ENCODE assay signal across 11 cellular contexts in the genomic region with DNA sequence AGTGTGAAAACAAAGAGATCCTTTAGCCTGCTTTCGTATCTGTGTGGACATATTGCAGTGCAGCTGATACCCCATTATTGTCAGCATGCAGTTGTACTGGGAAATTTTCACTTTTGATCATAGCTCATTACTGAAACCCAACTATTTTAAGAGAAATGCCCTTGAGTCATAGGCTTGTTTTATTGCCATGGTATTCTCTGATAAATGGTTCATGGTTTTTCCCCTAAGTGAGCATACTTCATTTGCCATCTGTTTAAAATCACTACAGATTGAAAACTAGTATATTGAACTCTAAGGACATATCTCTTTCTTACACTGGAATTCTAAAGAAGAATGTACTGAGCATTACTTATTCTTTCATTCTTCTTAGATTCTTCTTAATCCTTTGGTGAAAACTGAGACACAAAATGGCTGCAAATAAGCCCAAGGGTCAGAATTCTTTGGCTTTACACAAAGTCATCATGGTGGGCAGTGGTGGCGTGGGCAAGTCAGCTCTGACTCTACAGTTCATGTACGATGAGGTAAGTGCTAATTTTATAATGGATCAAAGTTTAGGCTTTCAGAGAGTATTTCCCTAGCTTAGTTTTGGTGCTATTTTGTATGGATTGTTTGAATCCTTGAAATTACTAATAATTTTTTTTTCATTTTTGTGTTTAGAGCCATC.
DNase-seq lines count a peak whose midpoint lies in the region; ATAC-seq and TF ChIP-seq lines count a peak whose summit lies in the region.
"Had no signal": no experiment of that assay in that cellular context is flagged by ENCODE, and none has a peak within 500 bp of the region (broad histone marks: within the 10 kb centered on the region; RNA-seq: fewer than 3 reads in every experiment).

No MANE protein-coding gene starts in this region.

- peaks cover 21% of the 10 kb centered on the region for H3K4me1 Mint-ChIP-seq in T-helper 17 cell

- no peak for TF ChIP-seq POLR2A in ovary (IDR thresholded peaks at IDR 0.05)

- 86 to 92% (median 90%) methylated on average over 3 of the region's 3 CpGs for WGBS in ovary, 3 donors

- H3K4me1 ChIP-seq in ovary (ENCODE audit: insufficient read depth) = peaks cover 9% of the 10 kb centered on the region

- no peak overlapping the region for H3K27ac Mint-ChIP-seq in T-helper 17 cell

- H3K27me3 ChIP-seq in ovary = no peaks in the 10 kb centered on the region
- H3K27me3 ChIP-seq: MG63, tibial nerve had no signal

- peak; percentile 58 for DNase-seq in GM13976 (ENCODE audit: low spot score)
- peak; percentile 61 for DNase-seq in fibroblast of mammary gland (ENCODE audit: low read depth)
- no peak for DNase-seq in NCI-H2081 treated with DMSO at 0.1 percent for 48 hours (lab: John Stamatoyannopoulos, UW)
- no peak for DNase-seq in T-helper 17 cell
- no peak for DNase-seq in T-helper 9 cell
- DNase-seq in ovary = no peak
- DNase-seq: effector memory CD8-positive, alpha-beta T cell; MG63 had no signal

- peaks cover 3% of the 10 kb centered on the region for H3K36me3 Mint-ChIP-seq in T-helper 17 cell (ENCODE audit: low read depth)

- ATAC-seq in GM21367 (IDR thresholded peaks at IDR 0.05; ENCODE audit: unreplicated experiment) = peak; percentile 55
- ATAC-seq in HG03196 (IDR thresholded peaks at IDR 0.05; ENCODE audit: unreplicated experiment) = peak; percentile 78
- ATAC-seq in T-helper 17 cell = no peak
- ATAC-seq: effector memory CD8-positive, alpha-beta T cell had no signal

- no peak for TF ChIP-seq CTCF in GM13976 (IDR thresholded peaks at IDR 0.05; ENCODE audit: borderline replicate concordance, control extremely low read depth, extremely low read depth, insufficient read depth, missing control alignments)
- no peak for TF ChIP-seq CTCF in fibroblast of mammary gland (conservative IDR thresholded peaks at IDR 0.05; ENCODE audit: control insufficient read depth, insufficient read depth, low read depth, low read length)
- no peak for TF ChIP-seq CTCF in ovary (IDR thresholded peaks at IDR 0.05)

- no peaks in the 10 kb centered on the region for H3K36me3 ChIP-seq in ovary

- in situ Hi-C loops in GM13976 (cut with MboI; ENCODE audit: low sequenced_read_pairs, unreplicated experiment) = no loop called here

- H3K27me3 Mint-ChIP-seq in T-helper 17 cell = no peaks in the 10 kb centered on the region
- H3K27me3 Mint-ChIP-seq: effector memory CD8-positive, alpha-beta T cell had no signal

- TF ChIP-seq EP300 in ovary (IDR thresholded peaks at IDR 0.05) = no peak

- no peak overlapping the region for H3K4me3 ChIP-seq in fibroblast of mammary gland (ENCODE audit: control insufficient read depth, low read depth, low read length)
- no peak overlapping the region for H3K4me3 ChIP-seq in ovary
- H3K4me3 ChIP-seq: MG63, tibial nerve had no signal

- H3K9me3 ChIP-seq in T-helper 17 cell (ENCODE audit: control insufficient read depth, low read length, poor library complexity, severe bottlenecking) = no peaks in the 10 kb centered on the region
- H3K9me3 ChIP-seq in ovary = no peaks in the 10 kb centered on the region
- H3K9me3 ChIP-seq: MG63, tibial nerve had no signal

- intact Hi-C loops in ovary (cut with DNase I) = no loop called here

- H3K27ac ChIP-seq in ovary = no peak overlapping the region
- H3K27ac ChIP-seq: tibial nerve had no signal

- H3K4me3 Mint-ChIP-seq in T-helper 17 cell = no peak overlapping the region
- H3K4me3 Mint-ChIP-seq: effector memory CD8-positive, alpha-beta T cell had no signal

Comparison
In these comparisons a context has a peak if more than half of its experiments do, and no peak if none do; other contexts are left out.
1. DNase-seq: peak in GM13976 (single experiment) and fibroblast of mammary gland (single experiment); none in NCI-H2081 treated with DMSO at 0.1 percent for 48 hours (single experiment), T-helper 17 cell (0 of 3), T-helper 9 cell (single experiment) and ovary (0 of 5).